Comparison of ENCODE assay signal across 13 cellular contexts in the genomic region with DNA sequence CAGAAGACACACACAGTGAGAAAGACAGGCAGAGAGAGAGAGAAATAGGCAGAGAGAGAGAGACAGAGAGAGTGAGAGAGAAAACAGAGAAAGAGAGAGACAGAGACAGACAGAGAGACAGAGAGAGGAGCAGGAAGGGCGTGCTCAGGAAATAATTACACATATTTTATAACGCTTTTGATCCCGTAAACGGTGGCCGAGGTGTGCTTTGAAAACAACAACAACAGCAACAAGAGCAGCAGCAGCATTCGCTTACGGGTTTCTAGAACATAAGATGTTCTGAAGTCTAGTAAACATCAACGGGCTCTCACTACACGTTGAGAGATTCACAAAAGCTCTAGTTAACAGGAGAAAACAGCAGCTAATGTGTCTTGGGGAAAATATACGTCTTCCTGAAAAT.
DNase-seq lines count a peak whose midpoint lies in the region; ATAC-seq, FAIRE-seq and TF ChIP-seq lines count a peak whose summit lies in the region.
"Had no signal": no experiment of that assay in that cellular context is flagged by ENCODE, and none has a peak within 500 bp of the region (broad histone marks: within the 10 kb centered on the region; RNA-seq: fewer than 3 reads in every experiment).

No MANE protein-coding gene starts in this region.

- H3K79me1 ChIP-seq in mesenchymal stem cell (replicated peaks; ENCODE audit: low read length, poor library complexity, severe bottlenecking), result no peaks in the 10 kb centered on the region

- H3K4me1 ChIP-seq in Karpas-422 (ENCODE audit: low read length), result peaks cover 49% of the 10 kb centered on the region
- peaks cover 4% of the 10 kb centered on the region for H3K4me1 ChIP-seq in mammary epithelial cell (ENCODE audit: insufficient read depth, low read length)
- peaks cover 4% of the 10 kb centered on the region for H3K4me1 ChIP-seq in mesenchymal stem cell (ENCODE audit: control insufficient read depth, insufficient read depth, low read depth, low read length)
- H3K4me1 ChIP-seq in thoracic aorta (ENCODE audit: control insufficient read depth in 1 of 2, low read depth in 2 of 2), result peaks cover 4 to 6% of the 10 kb centered on the region in 2 donors
- H3K4me1 ChIP-seq: SJCRH30 had no signal

- no TSS peak for BruUV-seq in mammary epithelial cell (replicated peaks; lab: Mats Ljungman, UMichigan)

- intact Hi-C loops in mammary epithelial cell (cut with micrococcal nuclease), result loop anchor here (5.0 to 10.0 kb wide), 4 partner anchors 280 to 1517 kb away; no protein-coding TSS in a partner anchor

- CTCF ChIA-PET in mammary epithelial cell (lab: Charles Lee; ENCODE audit: low non-redundant PET), result no interaction called here

- no peak overlapping the region for H4K91ac ChIP-seq in mesenchymal stem cell (ENCODE audit: low read length)

- H2BK120ac ChIP-seq in mesenchymal stem cell (ENCODE audit: low read depth, low read length), result no peak overlapping the region

- H3K4me2 ChIP-seq in Karpas-422 (ENCODE audit: low read depth, low read length, poor library complexity, severe bottlenecking), result peak overlapping the region; percentile 55
- peak overlapping the region; percentile 75 for H3K4me2 ChIP-seq in mammary epithelial cell (ENCODE audit: insufficient read depth, low read depth, low read length)
- peak overlapping the region; percentile 35 for H3K4me2 ChIP-seq in mesenchymal stem cell (ENCODE audit: low read length, poor library complexity, severe bottlenecking)

- peak overlapping the region; percentile 29 for H3K4me3 ChIP-seq in Karpas-422 (ENCODE audit: low read length)
- H3K4me3 ChIP-seq in mammary epithelial cell (replicated peaks in 1 of 3; ENCODE audit: insufficient read depth in 1 of 3, low read depth in 2 of 3, low read length in 3 of 3), result peak overlapping the region in 1 of 3 experiments; percentile 13
- peak overlapping the region in 1 of 2 experiments; percentile 71 for H3K4me3 ChIP-seq in mesenchymal stem cell (ENCODE audit: insufficient read depth in 1 of 2, low read depth in 1 of 2, low read length in 2 of 2)
- H3K4me3 ChIP-seq in thoracic aorta, result peak overlapping the region; percentile 64
- H3K4me3 ChIP-seq: SJCRH30 had no signal

- no peaks in the 10 kb centered on the region for H3K79me2 ChIP-seq in Karpas-422 (ENCODE audit: low read length)
- H3K79me2 ChIP-seq in mammary epithelial cell (ENCODE audit: insufficient read depth, low read length), result no peaks in the 10 kb centered on the region

- ATAC-seq in thoracic aorta (ENCODE audit: insufficient number of reproducible peaks, low FRiP score, low read depth) (no peak), HG03135 (IDR thresholded peaks at IDR 0.05; ENCODE audit: unreplicated experiment) (no peak)
- ATAC-seq: gastroesophageal sphincter, sciatic nerve had no signal

- H2BK12ac ChIP-seq in mesenchymal stem cell (ENCODE audit: low read length in 2 of 2), result no peak overlapping the region

- no peaks in the 10 kb centered on the region for H3K9me2 ChIP-seq in Karpas-422 (replicated peaks; ENCODE audit: insufficient read depth, low read length)

- no peak overlapping the region for H2BK15ac ChIP-seq in mesenchymal stem cell (ENCODE audit: low read depth, poor library complexity, severe bottlenecking)

- H4K8ac ChIP-seq in mesenchymal stem cell (ENCODE audit: low read length), result no peak overlapping the region

- H3K36me3 ChIP-seq in Karpas-422 (ENCODE audit: insufficient read depth, low read length), result no peaks in the 10 kb centered on the region
- no peaks in the 10 kb centered on the region for H3K36me3 ChIP-seq in mammary epithelial cell (ENCODE audit: insufficient read depth, low read length)
- H3K36me3 ChIP-seq in mesenchymal stem cell (ENCODE audit: control insufficient read depth in 1 of 2, insufficient read depth in 2 of 2, low read depth in 1 of 2, low read length in 2 of 2), result no peaks in the 10 kb centered on the region
- no peaks in the 10 kb centered on the region for H3K36me3 ChIP-seq in thoracic aorta
- H3K36me3 ChIP-seq: gastroesophageal sphincter, SJCRH30 had no signal

- peak overlapping the region; percentile 66; the same call in 1 of the 2 replicates for H3K27ac ChIP-seq in Karpas-422 (ENCODE audit: low read length)
- peak overlapping the region; percentile 32 for H3K27ac ChIP-seq in mammary epithelial cell (ENCODE audit: insufficient read depth, low read depth, low read length)
- H3K27ac ChIP-seq in mesenchymal stem cell (ENCODE audit: low read length, poor library complexity, severe bottlenecking), result no peak overlapping the region
- H3K27ac ChIP-seq in thoracic aorta, result no peak overlapping the region
- H3K27ac ChIP-seq: gastroesophageal sphincter, SJCRH30 had no signal

- DNase-seq in Karpas-422, result no peak
- DNase-seq in mammary epithelial cell, result peak; percentile 16
- peak; percentile 9 for DNase-seq in mesenchymal stem cell
- DNase-seq in thoracic aorta (ENCODE audit: low spot score), result no peak
- DNase-seq in AML-193 (lab: John Stamatoyannopoulos, UW), result no peak
- DNase-seq in D721Med (ENCODE audit: insufficient read length, low spot score), result no peak
- DNase-seq: activated CD4-positive, CD25-positive, alpha-beta regulatory T cell; DMS 273 treated with DMSO at 0.1 percent for 48 hours; NCI-H1105 treated with DMSO at 0.1 percent for 48 hours; SJCRH30 had no signal

- no peak overlapping the region for H3K14ac ChIP-seq in mesenchymal stem cell (ENCODE audit: low read length in 2 of 2)

- FAIRE-seq in D721Med (lab: Jason Lieb, UNC), result no peak

- H3K9me3 ChIP-seq in Karpas-422 (ENCODE audit: low read length) (no peaks in the 10 kb centered on the region), mammary epithelial cell (replicated peaks; ENCODE audit: insufficient read depth, low read length) (no peaks in the 10 kb centered on the region), mesenchymal stem cell (ENCODE audit: control insufficient read depth, low read length) (no peaks in the 10 kb centered on the region), thoracic aorta (no peaks in the 10 kb centered on the region)
- H3K9me3 ChIP-seq: gastroesophageal sphincter, SJCRH30 had no signal

- H2AFZ ChIP-seq in Karpas-422 (ENCODE audit: low read length) (no peak overlapping the region; the same call in 1 of the 2 replicates), mammary epithelial cell (ENCODE audit: low read depth, low read length) (peak overlapping the region; percentile 84), mesenchymal stem cell (ENCODE audit: low read depth, low read length) (no peak overlapping the region)

- no peak overlapping the region for H2BK5ac ChIP-seq in mesenchymal stem cell (ENCODE audit: low read depth, low read length, poor library complexity, severe bottlenecking)

- 26% methylated on average over 9 of the region's 10 CpGs for WGBS in mammary epithelial cell (ENCODE audit: low coverage, missing lambda C conversion rate)
- 23% methylated on average over 10 of the region's 10 CpGs for WGBS in mesenchymal stem cell

- no peak overlapping the region for H3K4ac ChIP-seq in mesenchymal stem cell (ENCODE audit: low read depth in 1 of 2, low read length in 2 of 2)

- no peak overlapping the region for H3K23ac ChIP-seq in mesenchymal stem cell (ENCODE audit: low read length in 2 of 2)

- TF ChIP-seq CTCF in mammary epithelial cell (conservative IDR thresholded peaks at IDR 0.05 in 1 of 2, IDR thresholded peaks at IDR 0.05 in 1 of 2; ENCODE audit: extremely low read depth in 1 of 2, insufficient read depth in 1 of 2, low read depth in 1 of 2, low read length in 2 of 2) (no peak), thoracic aorta (IDR thresholded peaks at IDR 0.05) (no peak), D721Med (IDR thresholded peaks at IDR 0.05; ENCODE audit: insufficient read depth, missing control alignments) (no peak)

- H3K9ac ChIP-seq in Karpas-422 (ENCODE audit: low read length) (peak overlapping the region; percentile 67), mammary epithelial cell (ENCODE audit: insufficient read depth, low read length) (peak overlapping the region; percentile 26), mesenchymal stem cell (ENCODE audit: low read length) (peak overlapping the region; percentile 87)

- no peaks in the 10 kb centered on the region for H3K27me3 ChIP-seq in Karpas-422 (ENCODE audit: low read length)
- no peaks in the 10 kb centered on the region for H3K27me3 ChIP-seq in mammary epithelial cell (ENCODE audit: insufficient read depth, low read length)
- peaks cover 0 to 31% of the 10 kb centered on the region in 2 experiments for H3K27me3 ChIP-seq in mesenchymal stem cell (ENCODE audit: control insufficient read depth in 1 of 2, insufficient read depth in 1 of 2, low read length in 2 of 2)
- no peaks in the 10 kb centered on the region for H3K27me3 ChIP-seq in thoracic aorta (replicated peaks; ENCODE audit: insufficient read depth)
- H3K27me3 ChIP-seq: SJCRH30 had no signal

- no peak overlapping the region for H2AK5ac ChIP-seq in mesenchymal stem cell (ENCODE audit: low read length, severe bottlenecking)

- no peak overlapping the region for H3K18ac ChIP-seq in mesenchymal stem cell (ENCODE audit: low read depth in 1 of 2, low read length in 2 of 2)

- dilution Hi-C loops in mammary epithelial cell (cut with HindIII; ENCODE audit: low sequenced_read_pairs), result no loop called here

- in situ Hi-C loops in mammary epithelial cell (cut with MboI; ENCODE audit: low sequenced_read_pairs in 2 of 2), result loop anchor here (10.0 to 25.0 kb wide), 2 partner anchors 895 to 907 kb away; no protein-coding TSS in a partner anchor

- no peaks in the 10 kb centered on the region for H4K20me1 ChIP-seq in Karpas-422 (ENCODE audit: insufficient read depth, low read depth, low read length)
- H4K20me1 ChIP-seq in mammary epithelial cell (ENCODE audit: insufficient read depth, low read length), result no peaks in the 10 kb centered on the region

Comparison
In these comparisons a context has a peak if more than half of its experiments do, and no peak if none do; other contexts are left out.
1. DNase-seq: peak in mammary epithelial cell (single experiment) and mesenchymal stem cell (single experiment); none in Karpas-422 (single experiment), thoracic aorta (single experiment), AML-193 (0 of 2) and D721Med (single experiment).
2. H3K27ac ChIP-seq: peak in Karpas-422 (single experiment) and mammary epithelial cell (single experiment); none in mesenchymal stem cell (single experiment) and thoracic aorta (0 of 2).
3. H3K9ac ChIP-seq: peak in every context shown above with its lines; median percentile 87 in mesenchymal stem cell; 67 in Karpas-422; 26 in mammary epithelial cell.
4. Peak in every context shown above with its lines, with median percentiles within 50 percentile points of each other: H3K4me2 ChIP-seq.